8 cellular contexts compared by ENCODE assay signal in genomic region chr10:7872041-7872442, GRCh38.
A peak's percentile ranks its signal among the peaks of the same experiment; 100 is the strongest.
DNase-seq lines count a peak whose midpoint lies in the region; ATAC-seq and TF ChIP-seq lines count a peak whose summit lies in the region.

No MANE protein-coding gene starts in this region.

- H3K36me3 Mint-ChIP-seq in activated naive CD8-positive, alpha-beta T cell, result no peaks in the 10 kb centered on the region
- H3K36me3 Mint-ChIP-seq in stimulated activated naive B cell treated with anti-CD40 and anti-IgM and Interleukin-4, amounts not matched to agents 10 μg/mL and 1 μg/mL and 100 μg/mL, for 72 hours, result no peaks in the 10 kb centered on the region

- H3K27me3 Mint-ChIP-seq in activated naive CD8-positive, alpha-beta T cell, result no peaks in the 10 kb centered on the region
- H3K27me3 Mint-ChIP-seq in stimulated activated naive B cell treated with anti-CD40 and anti-IgM and Interleukin-4, amounts not matched to agents 10 μg/mL and 1 μg/mL and 100 μg/mL, for 72 hours, result no peaks in the 10 kb centered on the region

- TF ChIP-seq CTCF in LNCaP clone FGC (IDR thresholded peaks at IDR 0.05; ENCODE audit: control insufficient read depth, extremely low read depth, insufficient read depth), result peak; percentile 56

- peaks cover 30% of the 10 kb centered on the region for H3K4me1 Mint-ChIP-seq in activated naive CD8-positive, alpha-beta T cell (ENCODE audit: low read depth)
- peaks cover 13 to 19% of the 10 kb centered on the region in 2 donors for H3K4me1 Mint-ChIP-seq in stimulated activated naive B cell treated with anti-CD40 and anti-IgM and Interleukin-4, amounts not matched to agents 10 μg/mL and 1 μg/mL and 100 μg/mL, for 72 hours

- no peaks in the 10 kb centered on the region for H3K9me3 Mint-ChIP-seq in activated naive CD8-positive, alpha-beta T cell (ENCODE audit: low read depth)
- no peaks in the 10 kb centered on the region for H3K9me3 Mint-ChIP-seq in stimulated activated naive B cell treated with anti-CD40 and anti-IgM and Interleukin-4, amounts not matched to agents 10 μg/mL and 1 μg/mL and 100 μg/mL, for 72 hours

- DNase-seq in NOMO-1 (lab: John Stamatoyannopoulos, UW; ENCODE audit: unreplicated experiment in 2 of 2) (peak; percentile 2 to 30), NOMO-1 treated with dmso at 0.1 percent for 144 hours (lab: John Stamatoyannopoulos, UW; ENCODE audit: unreplicated experiment) (no peak), LNCaP clone FGC (ENCODE audit: low read depth) (no peak), iPS-NIHi7 (ENCODE audit: extremely low spot score) (peak; percentile 28)
- no peak for DNase-seq in stimulated activated naive B cell treated with anti-CD40 and anti-IgM and Interleukin-4, amounts not matched to agents 10 μg/mL and 1 μg/mL and 100 μg/mL, for 72 hours

- H3K27ac Mint-ChIP-seq in activated naive CD8-positive, alpha-beta T cell, result no peak overlapping the region
- no peak overlapping the region for H3K27ac Mint-ChIP-seq in stimulated activated naive B cell treated with anti-CD40 and anti-IgM and Interleukin-4, amounts not matched to agents 10 μg/mL and 1 μg/mL and 100 μg/mL, for 72 hours

- H3K4me3 ChIP-seq in LNCaP clone FGC (ENCODE audit: low read depth, low read length), result no peak overlapping the region

- ATAC-seq in stimulated activated naive B cell treated with anti-CD40 and anti-IgM and Interleukin-4, amounts not matched to agents 10 μg/mL and 1 μg/mL and 100 μg/mL, for 72 hours (replicated peaks), result no peak
- no peak for ATAC-seq in GM19452 (IDR thresholded peaks at IDR 0.05; ENCODE audit: unreplicated experiment)
- ATAC-seq in HG03108 (IDR thresholded peaks at IDR 0.05; ENCODE audit: unreplicated experiment), result no peak

- H3K4me3 Mint-ChIP-seq in activated naive CD8-positive, alpha-beta T cell, result peak overlapping the region; percentile 84
- H3K4me3 Mint-ChIP-seq in stimulated activated naive B cell treated with anti-CD40 and anti-IgM and Interleukin-4, amounts not matched to agents 10 μg/mL and 1 μg/mL and 100 μg/mL, for 72 hours, result peak overlapping the region; percentile 80 to 90

Comparison
In these comparisons a context has a peak if more than half of its experiments do, and no peak if none do; other contexts are left out.
1. DNase-seq: peak in NOMO-1 (2 of 2) and iPS-NIHi7 (single experiment); none in NOMO-1 treated with dmso at 0.1 percent for 144 hours (single experiment), LNCaP clone FGC (single experiment) and stimulated activated naive B cell treated with anti-CD40 and anti-IgM and Interleukin-4, amounts not matched to agents 10 μg/mL and 1 μg/mL and 100 μg/mL, for 72 hours (single experiment).